ENCODE assay signal across 8 cellular contexts in the genomic region with DNA sequence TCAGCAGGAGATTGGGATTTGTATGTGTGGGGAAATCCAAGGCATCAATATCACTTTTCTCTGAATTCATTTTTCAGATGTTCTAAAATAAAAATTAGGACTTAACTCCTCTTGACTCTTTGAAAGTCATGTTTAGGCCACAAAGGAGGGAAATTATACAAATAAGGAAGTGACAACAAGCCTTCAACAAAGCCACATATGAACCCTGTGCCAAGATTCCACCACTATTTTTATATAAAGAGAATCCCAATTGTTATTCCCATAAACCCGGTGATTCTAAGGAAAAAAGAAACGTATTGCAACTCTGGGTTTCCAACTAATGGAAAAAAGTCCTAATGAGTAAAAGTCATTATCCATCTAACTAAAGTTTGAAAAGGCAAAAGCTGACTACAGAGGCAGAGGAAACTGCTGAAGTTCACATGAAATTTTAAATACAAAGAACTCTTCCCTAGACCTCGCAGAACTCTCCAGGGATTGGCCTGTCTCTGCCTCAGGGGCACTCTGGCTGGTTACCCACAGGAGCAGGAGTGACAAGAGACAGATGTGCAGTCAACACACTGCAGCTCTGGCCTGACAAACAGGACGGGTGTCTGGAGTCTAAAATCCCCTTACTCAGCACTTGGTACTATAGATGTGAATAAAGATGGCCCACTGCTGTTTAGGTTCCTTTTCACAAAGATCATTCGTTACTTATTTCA. TPM values are rescaled to one million over a fixed set of nuclear protein-coding genes. Genes with fewer than 3 reads are reported as not detected.
A peak's percentile ranks its signal among the peaks of the same experiment; 100 is the strongest.
DNase-seq lines count a peak whose midpoint lies in the region; ATAC-seq and TF ChIP-seq lines count a peak whose summit lies in the region.

No MANE protein-coding gene starts in this region.

- peak in 1 of 3 donors; percentile 23 for DNase-seq in CD4-positive, CD25-positive, alpha-beta regulatory T cell
- DNase-seq in NB4 (ENCODE audit: low read depth) (peak; percentile 16), dorsolateral prefrontal cortex (no peak), GM19238 (ENCODE audit: insufficient read length, low spot score) (no peak), RKO (ENCODE audit: low spot score) (no peak)
- DNase-seq in stimulated activated CD8-positive, alpha-beta memory T cell treated with anti-CD3 and anti-CD28 coated beads, Interleukin-4, amount 100 ng/mL, for 48 hours, result no peak

- H3K27ac ChIP-seq in CD4-positive, CD25-positive, alpha-beta regulatory T cell (ENCODE audit: insufficient read depth, low read length, poor library complexity, severe bottlenecking), result peak overlapping the region; percentile 82
- H3K27ac ChIP-seq in dorsolateral prefrontal cortex (peak overlapping the region in 44 of 59 donors; percentile 2 to 80 (median 64)), neutrophil (peak overlapping the region; percentile 69)

- intact Hi-C loops in dorsolateral prefrontal cortex (cut with DNase I), result no loop called here

- no peak for TF ChIP-seq POLR2A in NB4 (IDR thresholded peaks at IDR 0.05; ENCODE audit: extremely low read depth, insufficient read length)

- H3K27ac Mint-ChIP-seq in CD4-positive, CD25-positive, alpha-beta regulatory T cell, result peak overlapping the region; percentile 63 to 99 (median 65)

- H3K36me3 Mint-ChIP-seq in CD4-positive, CD25-positive, alpha-beta regulatory T cell, result peaks cover 36% of the 10 kb centered on the region

- H3K9me3 ChIP-seq in CD4-positive, CD25-positive, alpha-beta regulatory T cell (ENCODE audit: control insufficient read depth in 2 of 2, low read length in 2 of 2), result no peaks in the 10 kb centered on the region
- H3K9me3 ChIP-seq in neutrophil, result no peaks in the 10 kb centered on the region

- peaks cover 0 to 1% (median 0%) of the 10 kb centered on the region in 7 donors for H3K9me3 Mint-ChIP-seq in CD4-positive, CD25-positive, alpha-beta regulatory T cell

- H3K4me1 Mint-ChIP-seq in CD4-positive, CD25-positive, alpha-beta regulatory T cell, result peaks cover 10 to 67% (median 56%) of the 10 kb centered on the region in 4 donors

- peaks cover 55% of the 10 kb centered on the region for H3K4me1 ChIP-seq in CD4-positive, CD25-positive, alpha-beta regulatory T cell (ENCODE audit: control insufficient read depth, insufficient read depth, low read length, poor library complexity, severe bottlenecking)
- H3K4me1 ChIP-seq in neutrophil (ENCODE audit: control insufficient read depth in 1 of 2, insufficient read depth in 1 of 2, low read depth in 1 of 2, low read length in 1 of 2), result peaks cover 13 to 15% of the 10 kb centered on the region in 2 experiments

- ATAC-seq in CD4-positive, CD25-positive, alpha-beta regulatory T cell (ENCODE audit: low read depth in 2 of 2), result no peak
- no peak for ATAC-seq in GM18868 (IDR thresholded peaks at IDR 0.05; ENCODE audit: unreplicated experiment)

- TF ChIP-seq CTCF in NB4 (IDR thresholded peaks at IDR 0.05; ENCODE audit: low read depth, low read length) (no peak), dorsolateral prefrontal cortex (IDR thresholded peaks at IDR 0.05 in 54 of 56, conservative IDR thresholded peaks at IDR 0.05 in 2 of 56; ENCODE audit: low read depth in 1 of 56, partially characterized antibody in 56 of 56) (no peak), neutrophil (IDR thresholded peaks at IDR 0.05) (no peak)

- H3K4me3 Mint-ChIP-seq in CD4-positive, CD25-positive, alpha-beta regulatory T cell, result peak overlapping the region; percentile 61 to 75 (median 66)

- H3K36me3 ChIP-seq in CD4-positive, CD25-positive, alpha-beta regulatory T cell (ENCODE audit: control insufficient read depth, insufficient read depth, low read length), result peaks cover 25% of the 10 kb centered on the region
- H3K36me3 ChIP-seq in neutrophil, result peaks cover 17% of the 10 kb centered on the region

- no peaks in the 10 kb centered on the region for H3K27me3 ChIP-seq in CD4-positive, CD25-positive, alpha-beta regulatory T cell (ENCODE audit: control insufficient read depth, insufficient read depth, low read length)
- no peaks in the 10 kb centered on the region for H3K27me3 ChIP-seq in dorsolateral prefrontal cortex
- H3K27me3 ChIP-seq in neutrophil, result no peaks in the 10 kb centered on the region

- H3K4me3 ChIP-seq in CD4-positive, CD25-positive, alpha-beta regulatory T cell (ENCODE audit: low read depth, low read length), result peak overlapping the region; percentile 83
- no peak overlapping the region for H3K4me3 ChIP-seq in NB4 (ENCODE audit: low read depth, low read length)
- peak overlapping the region in 2 of 59 donors; percentile 0 to 2 for H3K4me3 ChIP-seq in dorsolateral prefrontal cortex
- H3K4me3 ChIP-seq in neutrophil (ENCODE audit: low read depth in 1 of 2, low read length in 1 of 2), result no peak overlapping the region

- H3K27me3 Mint-ChIP-seq in CD4-positive, CD25-positive, alpha-beta regulatory T cell, result no peaks in the 10 kb centered on the region

RNA-seq across cellular contexts. Expression of gene NPC1, which starts 11.5 kb away (rescaled TPM):
- total RNA-seq in CD4-positive, CD25-positive, alpha-beta regulatory T cell, result 86.9 TPM
- polyA plus RNA-seq in CD4-positive, CD25-positive, alpha-beta regulatory T cell, result 10 to 100 TPM; 17.4 to 24.3 (median 20.4) TPM
- 100 to 1,000 TPM in 58 of 120 experiments, 10 to 100 TPM in 62; 45.2 to 321 (median 99.6) TPM for total RNA-seq in dorsolateral prefrontal cortex
